8 cellular contexts compared by ENCODE assay signal in genomic region chr3:128794788-128795649, GRCh38.
DNase-seq lines count a peak whose midpoint lies in the region; ATAC-seq and TF ChIP-seq lines count a peak whose summit lies in the region.

No MANE protein-coding gene starts in this region.

- H3K4me1 ChIP-seq in DOHH2 (ENCODE audit: control insufficient read depth, low read length) (peaks cover 13% of the 10 kb centered on the region), SJCRH30 (no peaks in the 10 kb centered on the region)

- H3K27ac ChIP-seq in DOHH2 (ENCODE audit: low read depth, low read length) (no peak overlapping the region), SJCRH30 (no peak overlapping the region)

- peaks cover 6% of the 10 kb centered on the region for H3K9me3 Mint-ChIP-seq in glutamatergic neuron (ENCODE audit: unreplicated experiment)
- H3K9me3 Mint-ChIP-seq in progenitor cell of endocrine pancreas (ENCODE audit: low read depth): no peaks in the 10 kb centered on the region

- peaks cover 9% of the 10 kb centered on the region; the same call in 1 of the 2 replicates for H4K20me1 ChIP-seq in DOHH2 (ENCODE audit: control insufficient read depth, insufficient read depth, low read depth, low read length)

- DNase-seq in SJCRH30 (peak; percentile 59 to 78), glutamatergic neuron (peak; percentile 68), progenitor cell of endocrine pancreas (ENCODE audit: low spot score, unreplicated experiment) (peak; percentile 20), foreskin melanocyte (no peak)
- peak; percentile 56 for DNase-seq in activated naive CD4-positive, alpha-beta T cell treated with anti-CD3 and anti-CD28 coated beads, Interleukin-2, amount 50 U/mL, for 16 hours

- H3K4me3 ChIP-seq in DOHH2 (ENCODE audit: low read length) (no peak overlapping the region), SJCRH30 (no peak overlapping the region)

- TF ChIP-seq CTCF in DOHH2 (IDR thresholded peaks at IDR 0.05; ENCODE audit: low read depth, low read length, poor library complexity, severe bottlenecking) (peak; percentile 85), LNCAP (IDR thresholded peaks at IDR 0.05) (peak; percentile 83), glutamatergic neuron (IDR thresholded peaks at IDR 0.05; ENCODE audit: partially characterized antibody, unreplicated experiment) (peak; percentile 83), progenitor cell of endocrine pancreas (IDR thresholded peaks at IDR 0.05; ENCODE audit: unreplicated experiment) (peak; percentile 76)

- peak; percentile 71 for ATAC-seq in GM21737 (IDR thresholded peaks at IDR 0.05; ENCODE audit: unreplicated experiment)

- H3K27ac Mint-ChIP-seq in glutamatergic neuron (ENCODE audit: unreplicated experiment): peak overlapping the region; percentile 97
- peak overlapping the region; percentile 88 for H3K27ac Mint-ChIP-seq in progenitor cell of endocrine pancreas

- peaks cover 32% of the 10 kb centered on the region for H3K4me1 Mint-ChIP-seq in glutamatergic neuron (ENCODE audit: low read depth, unreplicated experiment)
- H3K4me1 Mint-ChIP-seq in progenitor cell of endocrine pancreas (ENCODE audit: low read depth): peaks cover 18% of the 10 kb centered on the region

- peaks cover 7% of the 10 kb centered on the region for H3K27me3 Mint-ChIP-seq in glutamatergic neuron (ENCODE audit: unreplicated experiment)
- no peaks in the 10 kb centered on the region for H3K27me3 Mint-ChIP-seq in progenitor cell of endocrine pancreas

- H3K9me3 ChIP-seq in DOHH2 (ENCODE audit: control insufficient read depth, insufficient read depth, low read length): no peaks in the 10 kb centered on the region
- H3K9me3 ChIP-seq in SJCRH30 (replicated peaks): no peaks in the 10 kb centered on the region

- peaks cover 46% of the 10 kb centered on the region for H3K79me2 ChIP-seq in DOHH2 (ENCODE audit: control insufficient read depth, low read length)

- H3K36me3 Mint-ChIP-seq in glutamatergic neuron (ENCODE audit: unreplicated experiment): peaks cover 4% of the 10 kb centered on the region
- H3K36me3 Mint-ChIP-seq in progenitor cell of endocrine pancreas (ENCODE audit: insufficient read depth): peaks cover 12% of the 10 kb centered on the region

- peaks cover 46% of the 10 kb centered on the region for H3K36me3 ChIP-seq in DOHH2 (ENCODE audit: control insufficient read depth, low read length)
- H3K36me3 ChIP-seq in SJCRH30: peaks cover 27% of the 10 kb centered on the region

- no peaks in the 10 kb centered on the region for H3K27me3 ChIP-seq in DOHH2 (ENCODE audit: control insufficient read depth, low read length)
- H3K27me3 ChIP-seq in SJCRH30: no peaks in the 10 kb centered on the region

- H3K9me2 ChIP-seq in DOHH2 (replicated peaks; ENCODE audit: control insufficient read depth, low read length): no peaks in the 10 kb centered on the region

- H3K4me3 Mint-ChIP-seq in glutamatergic neuron (ENCODE audit: unreplicated experiment): peak overlapping the region; percentile 53
- no peak overlapping the region for H3K4me3 Mint-ChIP-seq in progenitor cell of endocrine pancreas (ENCODE audit: low read depth)

- H3K4me2 ChIP-seq in DOHH2 (ENCODE audit: low read length): no peak overlapping the region

- H3F3A ChIP-seq in DOHH2 (ENCODE audit: control insufficient read depth, insufficient read depth): peaks cover 9% of the 10 kb centered on the region; the same call in 1 of the 2 replicates
